In genomic region chr6:50655848-50656453, GRCh38 we compare ENCODE assay signal across 8 cellular contexts. TPM values are rescaled to one million over a fixed set of nuclear protein-coding genes. Genes with fewer than 3 reads are reported as not detected.
A peak's percentile ranks its signal among the peaks of the same experiment; 100 is the strongest.
DNase-seq lines count a peak whose midpoint lies in the region; ATAC-seq, FAIRE-seq and TF ChIP-seq lines count a peak whose summit lies in the region.

No MANE protein-coding gene starts in this region.

- H3K36me3 ChIP-seq in right atrium auricular region (no peaks in the 10 kb centered on the region), K562 (ENCODE audit: control insufficient read depth, insufficient read depth, low read length) (no peaks in the 10 kb centered on the region)

- H3K79me2 ChIP-seq in K562 (ENCODE audit: control insufficient read depth, insufficient read depth, low read length) = no peaks in the 10 kb centered on the region

- no peak overlapping the region for H3K9ac ChIP-seq in K562 (ENCODE audit: insufficient read depth in 1 of 2, low read depth in 2 of 2, low read length in 2 of 2)

- FAIRE-seq in K562 (lab: Jason Lieb, UNC) = peak; percentile 52

- H3K9me3 ChIP-seq in right atrium auricular region = no peaks in the 10 kb centered on the region
- H3K9me3 ChIP-seq in K562 (replicated peaks; ENCODE audit: control insufficient read depth, insufficient read depth, low read depth, low read length) = no peaks in the 10 kb centered on the region

- POLR2A ChIA-PET in K562 (lab: Yijun Ruan, JAX) = no interaction called here

- H4K20me1 ChIP-seq in K562 (replicated peaks; ENCODE audit: control insufficient read depth, insufficient read depth, low read length) = no peaks in the 10 kb centered on the region

- no peak overlapping the region for H3K27ac Mint-ChIP-seq in nephron progenitor cell

- no peaks in the 10 kb centered on the region for H3K9me3 Mint-ChIP-seq in nephron progenitor cell

- H3K4me3 ChIP-seq in right atrium auricular region (no peak overlapping the region), K562 (no peak overlapping the region)

- ATAC-seq in left ventricle myocardium superior (no peak), HG03571 (IDR thresholded peaks at IDR 0.05; ENCODE audit: unreplicated experiment) (peak; percentile 56), K562 (no peak), GM21360 (IDR thresholded peaks at IDR 0.05; ENCODE audit: unreplicated experiment) (no peak)

- H3K27me3 ChIP-seq in right atrium auricular region = no peaks in the 10 kb centered on the region
- H3K27me3 ChIP-seq in K562 (ENCODE audit: control insufficient read depth in 2 of 2, insufficient read depth in 2 of 2, low read length in 2 of 2) = no peaks in the 10 kb centered on the region

- H3K4me3 Mint-ChIP-seq in nephron progenitor cell = no peak overlapping the region

- no peaks in the 10 kb centered on the region for H3K4me1 Mint-ChIP-seq in nephron progenitor cell

- peak; percentile 21 to 62 for TF ChIP-seq CTCF in right atrium auricular region (IDR thresholded peaks at IDR 0.05)
- TF ChIP-seq CTCF in K562 (IDR thresholded peaks at IDR 0.05 in 2 of 3, conservative IDR thresholded peaks at IDR 0.05 in 1 of 3; ENCODE audit: insufficient read depth in 2 of 3, low read depth in 1 of 3, low read length in 3 of 3) = peak in 2 of 3 experiments; percentile 13 to 46; a peak in 4 of 6 replicates
- peak; percentile 72 for TF ChIP-seq CTCF in nephron progenitor cell (IDR thresholded peaks at IDR 0.05)

- no peaks in the 10 kb centered on the region for H3K36me3 Mint-ChIP-seq in nephron progenitor cell (ENCODE audit: low read depth)

- no TSS peak for BruUV-seq in K562 (replicated peaks; lab: Mats Ljungman, UMichigan)

- intact Hi-C loops in left ventricle myocardium superior (cut with micrococcal nuclease) (no loop called here), K562 (cut with micrococcal nuclease) (loop anchor here (5.0 kb wide), 1 partner anchor 136 kb away; no protein-coding TSS in a partner anchor)

- CTCF ChIA-PET in K562 (lab: Yijun Ruan, JAX; ENCODE audit: low intra/inter-chr PET ratio) = interaction anchor here (0.7 kb wide), 1 partner anchor 1299 kb away, joined by 3 read pairs; no protein-coding TSS in a partner anchor

- in situ Hi-C loops in K562 (cut with MboI) = no loop called here

- H3K27ac ChIP-seq in right atrium auricular region = no peak overlapping the region
- no peak overlapping the region for H3K27ac ChIP-seq in K562 (ENCODE audit: extremely low read depth, low read depth, low read length)

- no peak overlapping the region for H3K4me2 ChIP-seq in K562 (ENCODE audit: insufficient read depth, low read length)

- DNase-seq in right atrium auricular region (ENCODE audit: low spot score) (no peak), left ventricle myocardium superior (no peak), K562 (ENCODE audit: extremely low read depth in 1 of 4, low spot score in 3 of 4) (peak; percentile 17 to 44 (median 27)), nephron progenitor cell (no peak), NCI-H146 treated with DMSO at 0.1 percent for 48 hours (lab: John Stamatoyannopoulos, UW; ENCODE audit: unreplicated experiment) (no peak)
- no peak for DNase-seq in stimulated activated CD4-positive, alpha-beta T cell treated with anti-CD3 and anti-CD28 coated beads, Interleukin-2, amount 100 ng/mL, for 48 hours

- no peaks in the 10 kb centered on the region for H3K9me1 ChIP-seq in K562 (ENCODE audit: control insufficient read depth, insufficient read depth, low read length)

- TF ChIP-seq EP300 in K562 (IDR thresholded peaks at IDR 0.05; ENCODE audit: low read length) = no peak

- no peaks in the 10 kb centered on the region for H3K4me1 ChIP-seq in right atrium auricular region
- H3K4me1 ChIP-seq in K562 (replicated peaks in 1 of 2; ENCODE audit: control insufficient read depth in 2 of 2, insufficient read depth in 2 of 2, low read length in 2 of 2) = no peaks in the 10 kb centered on the region

- no peak for TF ChIP-seq POLR2A in K562 (conservative IDR thresholded peaks at IDR 0.05)

- no peak overlapping the region for H2AFZ ChIP-seq in K562 (ENCODE audit: low read depth, low read length)

- 1% methylated on average over 4 of the region's 4 CpGs for WGBS in K562 (ENCODE audit: insufficient coverage, low coverage, missing lambda C conversion rate)

- peak in 1 of 2 experiments; percentile 50; a peak in 2 of 4 replicates for TF ChIP-seq RAD21 in K562 (CRISPR knock-in tag; conservative IDR thresholded peaks at IDR 0.05 in 1 of 2, IDR thresholded peaks at IDR 0.05 in 1 of 2)

- peaks cover 4% of the 10 kb centered on the region for H3K27me3 Mint-ChIP-seq in nephron progenitor cell (ENCODE audit: low read depth, poor library complexity)

TF ChIP-seq in K562, 482 proteins besides CTCF, POLR2A, EP300 and RAD21:
- no peak for TF ChIP-seq E2F8 (IDR thresholded peaks at IDR 0.05; ENCODE audit: low read depth, partially characterized antibody)
- no peak for TF ChIP-seq ZNF431 (CRISPR knock-in tag; IDR thresholded peaks at IDR 0.05)
- TF ChIP-seq ID3 (CRISPR knock-in tag; IDR thresholded peaks at IDR 0.05) = no peak
- TF ChIP-seq ID3 (tag; IDR thresholded peaks at IDR 0.05) = no peak
- TF ChIP-seq SREBF2 (CRISPR knock-in tag; IDR thresholded peaks at IDR 0.05) = no peak
- TF ChIP-seq ZNF511 (CRISPR knock-in tag; IDR thresholded peaks at IDR 0.05) = no peak
- no peak for TF ChIP-seq MEIS2 (IDR thresholded peaks at IDR 0.05; ENCODE audit: partially characterized antibody)
- no peak for TF ChIP-seq ZNF146 (CRISPR knock-in tag; IDR thresholded peaks at IDR 0.05; ENCODE audit: unreplicated experiment)
- TF ChIP-seq MCM2 (IDR thresholded peaks at IDR 0.05; ENCODE audit: low read depth) = no peak
- TF ChIP-seq NUFIP1 (IDR thresholded peaks at IDR 0.05; ENCODE audit: partially characterized antibody) = no peak
- no peak for TF ChIP-seq TEAD4 (IDR thresholded peaks at IDR 0.05; ENCODE audit: low read length)
- no peak for TF ChIP-seq TEAD4 (CRISPR knock-in tag; IDR thresholded peaks at IDR 0.05; ENCODE audit: borderline replicate concordance)
- TF ChIP-seq ILF3 (IDR thresholded peaks at IDR 0.05; ENCODE audit: borderline replicate concordance) = no peak
- TF ChIP-seq KLF13 (tag; IDR thresholded peaks at IDR 0.05; ENCODE audit: borderline replicate concordance, low read depth) = no peak
TF ChIP-seq in K562: peak in this region for 0.

RNA-seq across cellular contexts. Expression of gene TFAP2D, which starts 57.4 kb away (rescaled TPM):
- total RNA-seq in right atrium auricular region = not detected
- not detected for total RNA-seq in left ventricle myocardium superior
- total RNA-seq in K562 (2011; cell fraction: chromatin; rRNA removed; ENCODE audit: low replicate concordance) = not detected in 2 replicates
- not detected in 2 replicates for total RNA-seq in K562 (2011; cell fraction: nucleolus; rRNA removed)
- total RNA-seq in K562 (2011; cell fraction: nucleoplasm; rRNA removed) = not detected in 2 replicates
- total RNA-seq in K562 (2014; rRNA removed) = not detected in 2 replicates
- not detected in 2 replicates for total RNA-seq in K562 (2014; rRNA removed; fragmentation: Illumina TruSeq; extraction: Trizol)
- not detected in 2 replicates for total RNA-seq in K562 (2015; rRNA removed; fragmentation: Illumina TruSeq; extraction: Trizol)
- total RNA-seq in K562 (2021) = not detected in 2 replicates
- not detected in 2 replicates for polyA plus RNA-seq in K562 (2011; rRNA removed)
- not detected in 2 replicates for polyA plus RNA-seq in K562 (2011; cell fraction: cytosol; rRNA removed)
- polyA plus RNA-seq in K562 (2011; cell fraction: nucleus; rRNA removed) = not detected in 2 replicates
- 0.04 TPM in 1 of 2 replicates, not detected in the other for polyA plus RNA-seq in K562 (2012)
- not detected in 2 replicates for polyA plus RNA-seq in K562 (2014; fragmentation: Illumina TruSeq; extraction: Trizol)
- not detected for polyA plus RNA-seq in K562 (2014; fragmentation: Nextera tagmentation; extraction: Ambion mirVana)
- not detected in 2 replicates for polyA plus RNA-seq in K562 (2014; rRNA removed)
- polyA minus RNA-seq in K562 (2011; rRNA and poly(A)+ RNA removed) = not detected in 2 replicates
- not detected in 2 replicates for polyA minus RNA-seq in K562 (2011; cell fraction: cytosol; rRNA and poly(A)+ RNA removed)
- polyA minus RNA-seq in K562 (2011; cell fraction: nucleus; rRNA and poly(A)+ RNA removed) = not detected in 2 replicates

Comparison
In these comparisons a context has a peak if more than half of its experiments do, and no peak if none do; other contexts are left out.
1. DNase-seq: peak in K562 (4 of 4); none in right atrium auricular region (single experiment), left ventricle myocardium superior (single experiment), nephron progenitor cell (single experiment), NCI-H146 treated with DMSO at 0.1 percent for 48 hours (single experiment) and stimulated activated CD4-positive, alpha-beta T cell treated with anti-CD3 and anti-CD28 coated beads, Interleukin-2, amount 100 ng/mL, for 48 hours (0 of 2).
2. Peak in every context shown above with its lines, with median percentiles within 50 percentile points of each other: CTCF ChIP-seq.